8 cellular contexts compared by ENCODE assay signal in the genomic region with DNA sequence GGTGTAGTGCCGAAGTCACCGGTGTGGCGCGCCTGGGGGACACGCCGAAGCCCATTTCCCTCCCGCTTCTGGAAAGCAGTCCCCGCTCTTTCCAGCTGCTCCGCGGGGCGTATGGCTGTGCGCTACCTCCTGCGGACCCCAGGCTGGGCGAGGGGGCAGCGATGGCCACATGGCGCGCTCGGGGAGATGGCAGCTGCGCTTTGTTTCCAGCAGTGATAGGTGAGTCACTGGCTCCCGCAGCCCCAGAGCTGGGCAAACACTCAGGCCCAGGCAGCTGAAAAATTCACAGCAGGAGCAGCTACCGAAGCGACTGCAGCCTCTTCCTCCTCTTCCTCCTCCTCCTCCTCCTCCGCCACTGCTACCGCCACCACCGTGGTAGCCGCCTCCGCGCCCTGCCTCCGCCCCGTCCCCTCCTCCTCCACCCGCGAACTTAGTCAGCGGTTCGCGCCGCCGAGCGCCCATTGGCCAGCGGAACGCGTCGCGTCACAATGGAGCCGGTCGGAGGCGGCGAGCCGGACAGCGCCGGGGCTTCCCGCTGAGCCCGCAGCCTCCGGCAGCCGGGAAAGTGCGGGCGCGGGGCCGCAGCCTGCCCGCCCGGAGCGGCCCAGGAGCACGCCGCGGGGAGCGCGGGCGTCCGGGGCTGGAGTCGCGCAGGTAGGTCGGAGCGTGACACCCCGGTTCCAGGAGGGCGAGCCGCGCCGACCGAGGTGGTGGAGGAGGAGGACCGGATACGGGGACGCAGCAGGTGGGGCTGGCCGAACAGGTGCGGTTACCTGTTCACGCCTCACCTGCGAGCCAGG. TPM values are rescaled to one million over a fixed set of nuclear protein-coding genes. Genes with fewer than 3 reads are reported as not detected.
DNase-seq lines count a peak whose midpoint lies in the region; ATAC-seq, FAIRE-seq and TF ChIP-seq lines count a peak whose summit lies in the region.

TSS of gene LRRC8B (plus strand) at position 461 of the 800 bp plus-strand sequence. CDS start 57,822 bp downstream, outside the sequence.

- under 1% methylated on average over 85 of the region's 85 CpGs for WGBS in right cardiac atrium

- peak within 1 kb of the TSS; percentile 63 for H3K27ac ChIP-seq in right cardiac atrium (ENCODE audit: low read length)
- H3K27ac ChIP-seq in uterus = peak within 1 kb of the TSS; percentile 87 to 88

- intact Hi-C loops in T-helper 2 cell treated with Interferon-gamma antibody and Interleukin-4, amounts not matched to agents 100 ng/mL and 5 ng/mL, for 36 hours (cut with micrococcal nuclease) = loop anchor here (1.0 to 10.0 kb wide), 7 partner anchors 20 to 532 kb away; partner anchors contain the start of genes GBP5, KYAT3, RBMXL1 and ZNF326
- intact Hi-C loops in right cardiac atrium (cut with DNase I) = loop anchor here in 1 of 4 donors (10.0 kb wide), 1 partner anchor 60 kb away; no protein-coding TSS in a partner anchor
- intact Hi-C loops in uterus (cut with DNase I; ENCODE audit: low total_unique reads) = no loop called here

- H3K36me3 ChIP-seq in uterus = no peaks in the 10 kb centered on the region

- H3K4me1 ChIP-seq in right cardiac atrium (ENCODE audit: control insufficient read depth, insufficient read depth, low read length) = peaks cover 3% of the 10 kb centered on the region
- peaks cover 0 to 5% of the 10 kb centered on the region in 2 donors for H3K4me1 ChIP-seq in uterus

- peak; percentile 95 for FAIRE-seq in GM12892 (lab: Jason Lieb, UNC)

- ATAC-seq in HG02642 (IDR thresholded peaks at IDR 0.05; ENCODE audit: poor library complexity, unreplicated experiment) (peak; percentile 92), right cardiac atrium (peak; percentile 99 to 100)

- peak in 1 of 4 experiments; percentile 2 for TF ChIP-seq CTCF in uterus (IDR thresholded peaks at IDR 0.05)

- peak; percentile 67 for TF ChIP-seq POLR2A in GM12892 (IDR thresholded peaks at IDR 0.05; ENCODE audit: low read depth, low read length)
- peak; percentile 80 to 90 for TF ChIP-seq POLR2A in uterus (IDR thresholded peaks at IDR 0.05)

- H3K27me3 ChIP-seq in right cardiac atrium (ENCODE audit: control insufficient read depth, insufficient read depth) (no peaks in the 10 kb centered on the region), uterus (no peaks in the 10 kb centered on the region)

- H3K9me3 ChIP-seq in right cardiac atrium (ENCODE audit: control insufficient read depth, low read length) (no peaks in the 10 kb centered on the region), uterus (no peaks in the 10 kb centered on the region)

- peak; percentile 72 for DNase-seq in GM12892 (ENCODE audit: insufficient read length)
- peak; percentile 85 for DNase-seq in NCI-H1105 treated with DMSO at 0.1 percent for 48 hours (lab: John Stamatoyannopoulos, UW)
- peak; percentile 44 to 94 (median 88) for DNase-seq in anterior cingulate cortex (lab: John Stamatoyannopoulos, UW)
- DNase-seq in right cardiac atrium = peak; percentile 93 to 97 (median 97)
- DNase-seq in pulmonary artery endothelial cell (ENCODE audit: low read depth, low spot score) = peak; percentile 67
- DNase-seq in uterus = peak; percentile 86

- H3K4me3 ChIP-seq in right cardiac atrium (ENCODE audit: low read length) (peak within 1 kb of the TSS; percentile 86), uterus (peak within 1 kb of the TSS; percentile 65 to 89)

RNA-seq across cellular contexts. Expression of gene LRRC8B, which starts in this region (rescaled TPM):
- polyA plus RNA-seq in GM12892 (2012; ENCODE audit: missing spikeins) = 2.4 TPM
- 18.8 and 20.0 TPM in 2 replicates for total RNA-seq in T-helper 2 cell treated with Interferon-gamma antibody and Interleukin-4, amounts not matched to agents 100 ng/mL and 5 ng/mL, for 36 hours
- total RNA-seq in right cardiac atrium (1 to 10 TPM; 3.4 to 5.6 (median 5.2) TPM), pulmonary artery endothelial cell (8.8 and 16.1 TPM in 2 replicates), uterus (1 to 10 TPM; 1.0 to 9.8 (median 7.6) TPM)
- polyA plus RNA-seq in right cardiac atrium = 1.4 TPM

Comparison
In these comparisons a context has a peak if more than half of its experiments do, and no peak if none do; other contexts are left out.
1. Peak in every context shown above with its lines: DNase-seq, ATAC-seq, H3K4me3 ChIP-seq and H3K27ac ChIP-seq.